ENCODE assay signal across 8 cellular contexts in the genomic region with DNA sequence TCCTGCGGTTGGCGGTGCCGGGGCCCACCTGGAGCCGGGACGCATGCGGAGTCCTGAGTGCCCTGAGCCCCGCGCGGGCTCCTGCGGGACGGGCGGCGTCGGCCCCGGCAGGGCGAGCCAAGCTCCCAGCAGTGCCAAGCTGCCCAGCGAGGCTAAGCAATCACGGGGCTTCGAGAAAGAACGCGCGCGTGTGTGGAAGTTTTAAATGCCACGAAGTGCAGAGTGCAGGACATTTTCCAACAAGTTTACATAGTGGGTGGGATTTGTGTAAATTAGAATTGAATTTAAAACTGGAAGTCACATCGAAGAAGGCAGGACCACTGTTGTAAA. TPM values are rescaled to one million over a fixed set of nuclear protein-coding genes. Genes with fewer than 3 reads are reported as not detected.
DNase-seq lines count a peak whose midpoint lies in the region; ATAC-seq, FAIRE-seq and TF ChIP-seq lines count a peak whose summit lies in the region.

No MANE protein-coding gene starts in this region.

- peak overlapping the region; percentile 55 to 77; a peak in 5 of 6 replicates for H3K27ac ChIP-seq in A549
- no peak overlapping the region for H3K27ac ChIP-seq in HUES64 (ENCODE audit: low read depth, low read length)
- H3K27ac ChIP-seq in effector memory CD4-positive, alpha-beta T cell (ENCODE audit: insufficient read depth, low read length, poor library complexity, severe bottlenecking), result no peak overlapping the region
- no peak overlapping the region for H3K27ac ChIP-seq in muscle layer of colon (ENCODE audit: low read depth, low read length)

- TF ChIP-seq POLR2A in A549 (IDR thresholded peaks at IDR 0.05; ENCODE audit: low read length), result no peak

- TF ChIP-seq RAD21 in A549 (conservative IDR thresholded peaks at IDR 0.05 in 1 of 2, IDR thresholded peaks at IDR 0.05 in 1 of 2), result no peak

- H3K27me3 ChIP-seq in HUES64 (ENCODE audit: insufficient read depth, low read length), result peaks cover 43% of the 10 kb centered on the region
- no peaks in the 10 kb centered on the region for H3K27me3 ChIP-seq in effector memory CD4-positive, alpha-beta T cell (replicated peaks; ENCODE audit: control insufficient read depth, insufficient read depth, low read length, poor library complexity, severe bottlenecking)
- H3K27me3 ChIP-seq in muscle layer of colon (ENCODE audit: control insufficient read depth in 1 of 2, insufficient read depth in 2 of 2, low read length in 2 of 2), result peaks cover 5 to 18% of the 10 kb centered on the region in 2 donors

- POLR2A ChIA-PET in A549 (lab: Yijun Ruan, JAX), result interaction anchor here (1.3 kb wide), 1 partner anchor 119 kb away, joined by 4 read pairs; no protein-coding TSS in a partner anchor

- CTCF ChIA-PET in A549 (lab: Yijun Ruan, JAX), result interaction anchor here (1.0 to 1.4 kb wide), 2 partner anchors 14 to 321 kb away, joined by 3 read pairs; no protein-coding TSS in a partner anchor

- no peak for TF ChIP-seq EP300 in A549 (IDR thresholded peaks at IDR 0.05)

- H3K4me2 ChIP-seq in A549, result peak overlapping the region; percentile 87

- 38% methylated on average over 23 of the region's 25 CpGs for WGBS in A549 (ENCODE audit: missing lambda C conversion rate)
- WGBS in HUES64, result 10% methylated on average over 25 of the region's 25 CpGs

- FAIRE-seq in A549 (lab: Jason Lieb, UNC), result no peak

- H3K9me3 ChIP-seq in A549, result no peaks in the 10 kb centered on the region
- H3K9me3 ChIP-seq in HUES64 (ENCODE audit: insufficient read depth, low read depth, low read length), result no peaks in the 10 kb centered on the region
- no peaks in the 10 kb centered on the region for H3K9me3 ChIP-seq in effector memory CD4-positive, alpha-beta T cell (ENCODE audit: control insufficient read depth, low read length)
- no peaks in the 10 kb centered on the region for H3K9me3 ChIP-seq in muscle layer of colon (ENCODE audit: low read length)

- H3K36me3 ChIP-seq in HUES64 (ENCODE audit: insufficient read depth, low read length), result no peaks in the 10 kb centered on the region
- no peaks in the 10 kb centered on the region for H3K36me3 ChIP-seq in effector memory CD4-positive, alpha-beta T cell (ENCODE audit: control insufficient read depth, insufficient read depth, low read length)
- no peaks in the 10 kb centered on the region for H3K36me3 ChIP-seq in muscle layer of colon (ENCODE audit: insufficient read depth, low read length)

- peak overlapping the region; percentile 59 for H3K4me3 ChIP-seq in A549
- H3K4me3 ChIP-seq in HUES64 (ENCODE audit: low read length), result peak overlapping the region; percentile 56
- H3K4me3 ChIP-seq in effector memory CD4-positive, alpha-beta T cell (ENCODE audit: insufficient read depth, low read depth, low read length, poor library complexity, severe bottlenecking), result peak overlapping the region; percentile 67
- H3K4me3 ChIP-seq in muscle layer of colon (ENCODE audit: low read depth in 1 of 2, low read length in 2 of 2), result peak overlapping the region; percentile 36 to 51

- TF ChIP-seq CTCF in A549 (IDR thresholded peaks at IDR 0.05), result no peak

- H3K4me1 ChIP-seq in A549 (peaks cover 5% of the 10 kb centered on the region; the same call in 2 of the 3 replicates), HUES64 (ENCODE audit: insufficient read depth, low read length) (peaks cover 6% of the 10 kb centered on the region; the same call in 1 of the 2 replicates), muscle layer of colon (ENCODE audit: insufficient read depth, low read length) (peaks cover 13% of the 10 kb centered on the region)
- H3K4me1 ChIP-seq in effector memory CD4-positive, alpha-beta T cell (ENCODE audit: control insufficient read depth, insufficient read depth, low read length, poor library complexity, severe bottlenecking), result peaks cover 4% of the 10 kb centered on the region

- H3K9ac ChIP-seq in HUES64 (ENCODE audit: low read depth, low read length) (0 out of 2 replicates have a peak overlapping the region, but pooled peaks have one; percentile 33), muscle layer of colon (ENCODE audit: low read length) (no peak overlapping the region)

- DNase-seq in A549 (ENCODE audit: low read depth in 1 of 2, low spot score in 1 of 2) (no peak), HuH-7 (ENCODE audit: low spot score) (no peak), CD1c-positive myeloid dendritic cell (ENCODE audit: extremely low spot score) (no peak), COR-L47 (lab: John Stamatoyannopoulos, UW) (no peak), SIG-M5 (lab: John Stamatoyannopoulos, UW) (no peak)
- no peak for DNase-seq in effector memory CD4-positive, alpha-beta T cell

- no peak; a peak in 1 of 6 replicates for ATAC-seq in A549

TF ChIP-seq in A549, 52 proteins besides CTCF, POLR2A, EP300 and RAD21:
- TF ChIP-seq GATA3 (IDR thresholded peaks at IDR 0.05; ENCODE audit: borderline replicate concordance) (no peak), KDM5A (IDR thresholded peaks at IDR 0.05) (no peak), HOXB13 (CRISPR knock-in tag; IDR thresholded peaks at IDR 0.05; ENCODE audit: low read depth) (no peak), ZFP36 (IDR thresholded peaks at IDR 0.05; ENCODE audit: borderline replicate concordance, partially characterized antibody) (no peak), ZC3H11A (IDR thresholded peaks at IDR 0.05) (no peak), CEBPB (IDR thresholded peaks at IDR 0.05) (no peak), EHF (CRISPR knock-in tag; IDR thresholded peaks at IDR 0.05) (no peak), CHD4 (IDR thresholded peaks at IDR 0.05; ENCODE audit: borderline replicate concordance) (no peak), FOSL2 (IDR thresholded peaks at IDR 0.05) (no peak), FOSL2 (CRISPR knock-in tag; IDR thresholded peaks at IDR 0.05) (no peak), PHF8 (IDR thresholded peaks at IDR 0.05; ENCODE audit: borderline replicate concordance, low read depth) (no peak), TP53 (CRISPR knock-in tag; IDR thresholded peaks at IDR 0.05) (no peak), MAZ (IDR thresholded peaks at IDR 0.05; ENCODE audit: borderline replicate concordance, low read depth, low read length) (no peak), FOXS1 (CRISPR knock-in tag; IDR thresholded peaks at IDR 0.05) (no peak), NPAS2 (CRISPR knock-in tag; IDR thresholded peaks at IDR 0.05; ENCODE audit: borderline replicate concordance) (no peak)
- TF ChIP-seq, protein P1, sequence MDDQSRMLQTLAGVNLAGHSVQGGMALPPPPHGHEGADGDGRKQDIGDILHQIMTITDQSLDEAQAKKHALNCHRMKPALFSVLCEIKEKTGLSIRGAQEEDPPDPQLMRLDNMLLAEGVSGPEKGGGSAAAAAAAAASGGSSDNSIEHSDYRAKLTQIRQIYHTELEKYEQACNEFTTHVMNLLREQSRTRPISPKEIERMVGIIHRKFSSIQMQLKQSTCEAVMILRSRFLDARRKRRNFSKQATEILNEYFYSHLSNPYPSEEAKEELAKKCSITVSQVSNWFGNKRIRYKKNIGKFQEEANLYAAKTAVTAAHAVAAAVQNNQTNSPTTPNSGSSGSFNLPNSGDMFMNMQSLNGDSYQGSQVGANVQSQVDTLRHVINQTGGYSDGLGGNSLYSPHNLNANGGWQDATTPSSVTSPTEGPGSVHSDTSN (IDR thresholded peaks at IDR 0.05), result no peak
- TF ChIP-seq, protein P2, sequence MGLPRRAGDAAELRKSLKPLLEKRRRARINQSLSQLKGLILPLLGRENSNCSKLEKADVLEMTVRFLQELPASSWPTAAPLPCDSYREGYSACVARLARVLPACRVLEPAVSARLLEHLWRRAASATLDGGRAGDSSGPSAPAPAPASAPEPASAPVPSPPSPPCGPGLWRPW (IDR thresholded peaks at IDR 0.05), result no peak
- TF ChIP-seq, protein P3, sequence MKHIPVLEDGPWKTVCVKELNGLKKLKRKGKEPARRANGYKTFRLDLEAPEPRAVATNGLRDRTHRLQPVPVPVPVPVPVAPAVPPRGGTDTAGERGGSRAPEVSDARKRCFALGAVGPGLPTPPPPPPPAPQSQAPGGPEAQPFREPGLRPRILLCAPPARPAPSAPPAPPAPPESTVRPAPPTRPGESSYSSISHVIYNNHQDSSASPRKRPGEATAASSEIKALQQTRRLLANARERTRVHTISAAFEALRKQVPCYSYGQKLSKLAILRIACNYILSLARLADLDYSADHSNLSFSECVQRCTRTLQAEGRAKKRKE (CRISPR knock-in tag; IDR thresholded peaks at IDR 0.05; ENCODE audit: low read depth), result no peak
TF ChIP-seq in A549: peak in this region for 0.

RNA-seq across cellular contexts. Expression of a gene that starts 0.6 kb away (rescaled TPM):
- 6.8 and 6.9 TPM in 2 replicates for polyA plus RNA-seq in A549 (2011; rRNA removed)
- polyA plus RNA-seq in A549 (2012; cell fraction: cytosol; rRNA removed), result 1.6 and 1.7 TPM in 2 replicates
- 0.73 TPM in 2 replicates for polyA plus RNA-seq in A549 (2012; cell fraction: nucleus; rRNA removed)
- 3.7 to 6.2 TPM (median 4.8 TPM) in 3 replicates for polyA plus RNA-seq in A549 (2017; fragmentation: RNase III; extraction: RNeasy Plus Mini Kit Qiagen cat#74134 plus additional on column Dnase treatment)
- polyA minus RNA-seq in A549 (2011; rRNA and poly(A)+ RNA removed), result 4.6 and 9.0 TPM in 2 replicates
- polyA plus RNA-seq in HUES64 (2013, experiment 1 of 2), result 0.75 TPM
- 0.63 TPM for polyA plus RNA-seq in HUES64 (2013, experiment 2 of 2)

Comparison
In these comparisons a context has a peak if more than half of its experiments do, and no peak if none do; other contexts are left out.
1. H3K27ac ChIP-seq: peak in A549 (2 of 2); none in HUES64 (single experiment), effector memory CD4-positive, alpha-beta T cell (single experiment) and muscle layer of colon (single experiment).
2. Peak in every context shown above with its lines, with median percentiles within 50 percentile points of each other: H3K4me3 ChIP-seq.